8 cellular contexts compared by ENCODE assay signal in genomic region chr17:7394452-7395191, GRCh38. TPM values are rescaled to one million over a fixed set of nuclear protein-coding genes. Genes with fewer than 3 reads are reported as not detected.
DNase-seq lines count a peak whose midpoint lies in the region; ATAC-seq and TF ChIP-seq lines count a peak whose summit lies in the region.

TSS of gene PLSCR3 (minus strand) at chr17:7394525. CDS start at chr17:7394110, 415 bp downstream.

- peak within 1 kb of the TSS; percentile 80 for H3K27ac ChIP-seq in A673 (ENCODE audit: low read depth, low read length, poor library complexity, severe bottlenecking)
- peak within 1 kb of the TSS; percentile 97 for H3K27ac ChIP-seq in colonic mucosa

- intact Hi-C loops in A673 (cut with micrococcal nuclease; ENCODE audit: unreplicated experiment): no loop called here
- intact Hi-C loops in colonic mucosa (cut with DNase I): no loop called here
- intact Hi-C loops in left colon (cut with DNase I, micrococcal nuclease): no loop called here

- ATAC-seq in GM18517 (IDR thresholded peaks at IDR 0.05; ENCODE audit: unreplicated experiment) (peak; percentile 68), HG03064 (IDR thresholded peaks at IDR 0.05; ENCODE audit: low read depth, unreplicated experiment) (peak; percentile 66), left colon (peak; percentile 89)

- peak within 1 kb of the TSS; percentile 73 to 77 for H3K9ac ChIP-seq in colonic mucosa (ENCODE audit: low read depth in 2 of 2, low read length in 2 of 2)

- no TSS peak for BruUV-seq in A673 (replicated peaks; lab: Mats Ljungman, UMichigan)

- H3K9me3 ChIP-seq in A673 (ENCODE audit: low read depth, low read length, poor library complexity, severe bottlenecking) (no peaks in the 10 kb centered on the region), colonic mucosa (no peaks in the 10 kb centered on the region)

- CTCF ChIA-PET in A673 (lab: Charles Lee): interaction anchor here (0.6 to 1.3 kb wide), 3 partner anchors 9 to 60 kb away, joined by 3 to 6 read pairs (median 6); partner anchors contain the start of gene TMEM256

- peak; percentile 87 for DNase-seq in A673 (ENCODE audit: low spot score)
- DNase-seq in NCI-H345 treated with DMSO at 0.1 percent for 48 hours (lab: John Stamatoyannopoulos, UW; ENCODE audit: unreplicated experiment): peak; percentile 33
- peak; percentile 86 for DNase-seq in activated CD4-positive, alpha-beta T cell treated with anti-CD3 and anti-CD28 coated beads for 48 hours
- DNase-seq in colonic mucosa: peak; percentile 90
- DNase-seq in left colon: peak; percentile 88 to 89
- peak; percentile 58 to 85 (median 69) for DNase-seq in stimulated activated CD4-positive, alpha-beta T cell treated with anti-CD3 and anti-CD28 coated beads, Interleukin-1b, Interleukin-23, amount 100 ng/mL, for 24 hours (ENCODE audit: low read depth in 4 of 4, low spot score in 1 of 4)

- H3K4me3 ChIP-seq in A673 (ENCODE audit: low read depth, low read length, poor library complexity, severe bottlenecking): peak within 1 kb of the TSS; percentile 94
- H3K4me3 ChIP-seq in colonic mucosa: peak within 1 kb of the TSS; percentile 60

- H3K4me1 ChIP-seq in A673 (ENCODE audit: insufficient read depth, low read length, poor library complexity, severe bottlenecking): peaks cover 13% of the 10 kb centered on the region
- H3K4me1 ChIP-seq in colonic mucosa: no peaks in the 10 kb centered on the region

- H3K27me3 ChIP-seq in A673 (replicated peaks; ENCODE audit: insufficient read depth, low read depth, low read length, poor library complexity): no peaks in the 10 kb centered on the region
- H3K27me3 ChIP-seq in colonic mucosa: no peaks in the 10 kb centered on the region

- peak; percentile 50 for TF ChIP-seq CTCF in A673 (conservative IDR thresholded peaks at IDR 0.05; ENCODE audit: low read depth, low read length)
- no peak for TF ChIP-seq CTCF in colonic mucosa (IDR thresholded peaks at IDR 0.05)

- POLR2A ChIA-PET in A673 (lab: Charles Lee; ENCODE audit: low non-redundant PET): interaction anchor here (0.9 kb wide), 1 partner anchor 10 kb away, joined by 3 read pairs; no protein-coding TSS in a partner anchor

- H3K36me3 ChIP-seq in A673 (ENCODE audit: insufficient read depth, low read length, poor library complexity, severe bottlenecking) (no peaks in the 10 kb centered on the region), colonic mucosa (no peaks in the 10 kb centered on the region)

RNA-seq across cellular contexts. Expression of gene PLSCR3, which starts in this region (rescaled TPM):
- total RNA-seq in A673 (2021) (15.2 and 29.3 TPM in 2 replicates), colonic mucosa (10 to 100 TPM; 11.0 to 12.0 TPM), left colon (10 to 100 TPM in 1 of 2 donors, 1 to 10 TPM in 1; 8.9 to 10.2 TPM)

Comparison
In these comparisons a context has a peak if more than half of its experiments do, and no peak if none do; other contexts are left out.
1. Peak in every context shown above with its lines: DNase-seq, ATAC-seq, H3K4me3 ChIP-seq and H3K27ac ChIP-seq.
2. DNase-seq: peak in every context shown above with its lines; median percentile 90 in colonic mucosa; 88 in left colon; 87 in A673; 86 in activated CD4-positive, alpha-beta T cell treated with anti-CD3 and anti-CD28 coated beads for 48 hours; 69 in stimulated activated CD4-positive, alpha-beta T cell treated with anti-CD3 and anti-CD28 coated beads, Interleukin-1b, Interleukin-23, amount 100 ng/mL, for 24 hours; 33 in NCI-H345 treated with DMSO at 0.1 percent for 48 hours.